ENCODE assay signal across 16 cellular contexts in the genomic region with DNA sequence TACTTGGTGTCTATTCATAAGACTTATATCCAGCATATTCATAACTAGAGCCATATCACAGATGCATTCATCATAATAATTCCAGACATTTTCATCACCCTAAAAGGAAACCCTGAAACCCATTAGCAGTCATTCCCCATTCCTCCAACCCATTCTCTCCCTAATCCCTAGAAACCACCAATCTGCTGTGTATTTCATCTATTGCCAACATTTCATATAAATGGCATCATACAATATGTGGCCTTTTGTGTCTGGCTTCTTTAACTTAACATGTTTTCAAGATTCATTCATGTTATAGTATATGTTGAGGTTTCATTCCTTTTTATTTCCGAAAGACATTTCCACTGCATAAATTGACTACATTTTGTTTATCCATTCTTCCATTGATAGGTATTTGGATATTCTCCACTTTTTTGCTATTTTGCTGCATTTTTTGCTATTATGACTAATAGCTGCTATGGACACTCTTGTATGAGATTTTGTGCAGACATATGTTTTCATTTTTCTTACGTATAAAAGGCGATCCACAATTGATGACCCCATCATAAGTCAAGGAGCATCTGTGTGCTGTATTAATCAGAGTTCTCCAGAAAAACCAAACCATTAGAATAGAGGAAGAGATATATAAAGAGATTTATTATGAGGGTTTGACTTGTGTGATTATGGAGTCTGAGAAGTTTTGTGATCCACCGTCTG. TPM values are rescaled to one million over a fixed set of nuclear protein-coding genes. Genes with fewer than 3 reads are reported as not detected.
"Had no signal": no experiment of that assay in that cellular context is flagged by ENCODE, and none has a peak within 500 bp of the region (broad histone marks: within the 10 kb centered on the region; RNA-seq: fewer than 3 reads in every experiment).

No MANE protein-coding gene starts in this region.

- H3K4me1 ChIP-seq: body of pancreas, colonic mucosa, psoas muscle, uterus had no signal

- H3K4me3 ChIP-seq: body of pancreas, colonic mucosa, mucosa of descending colon, psoas muscle, skin epidermis, transverse colon, uterus had no signal

- H3K27ac ChIP-seq: body of pancreas, colonic mucosa, psoas muscle, transverse colon, uterus had no signal

- H3K4me1 Mint-ChIP-seq: neural crest cell had no signal

- H3K9me3 Mint-ChIP-seq: naive B cell; neural crest cell; stimulated activated naive CD8-positive, alpha-beta T cell treated with anti-CD3 and anti-CD28 coated beads, Interleukin-15, Interleukin-2, amounts not matched to agents 100 ng/mL and 50 ng/mL, for 24 hours had no signal

- ATAC-seq: body of pancreas, left ventricle myocardium superior, mucosa of descending colon, psoas muscle had no signal

- H3K36me3 ChIP-seq: colonic mucosa, transverse colon, uterus had no signal

- H3K9me3 ChIP-seq: body of pancreas, colonic mucosa, mucosa of descending colon, psoas muscle, transverse colon, uterus had no signal

- DNase-seq: activated CD4-positive, alpha-beta T cell treated with anti-CD3 and anti-CD28 coated beads for 1 hour; activated gamma-delta T cell treated with Interleukin-2 at 50 U/mL for 16 hours; body of pancreas; colonic mucosa; erythroblast; left ventricle myocardium superior; mucosa of descending colon; naive B cell; psoas muscle; right cardiac atrium; transverse colon; uterus had no signal

- H3K4me3 Mint-ChIP-seq: neural crest cell; stimulated activated naive CD8-positive, alpha-beta T cell treated with anti-CD3 and anti-CD28 coated beads, Interleukin-15, Interleukin-2, amounts not matched to agents 100 ng/mL and 50 ng/mL, for 24 hours had no signal

- H3K27me3 ChIP-seq: body of pancreas, colonic mucosa, transverse colon, uterus had no signal

- H3K27me3 Mint-ChIP-seq: naive B cell; stimulated activated naive CD8-positive, alpha-beta T cell treated with anti-CD3 and anti-CD28 coated beads, Interleukin-15, Interleukin-2, amounts not matched to agents 100 ng/mL and 50 ng/mL, for 24 hours had no signal

RNA-seq across cellular contexts. Expression of a gene that starts 5.2 kb away (rescaled TPM):
- total RNA-seq: neural crest cell, osteocyte had no signal
